ENCODE assay signal across 28 cellular contexts in genomic region chr1:226287587-226287986, GRCh38.
"Had no signal": no experiment of that assay in that cellular context is flagged by ENCODE, and none has a peak within 500 bp of the region (broad histone marks: within the 10 kb centered on the region; RNA-seq: fewer than 3 reads in every experiment).

No MANE protein-coding gene starts in this region.

- ATAC-seq: body of pancreas, gastrocnemius medialis, natural killer cell, upper lobe of right lung had no signal

- H3K4me1 ChIP-seq: body of pancreas, colonic mucosa, esophagus squamous epithelium, gastrocnemius medialis, left ventricle myocardium inferior, neural progenitor cell, parathyroid adenoma, right atrium auricular region, spleen, suprapubic skin, tibial artery, upper lobe of right lung had no signal

- FAIRE-seq: endometrium had no signal

- H3K9me3 ChIP-seq: body of pancreas, colonic mucosa, esophagus squamous epithelium, gastrocnemius medialis, left ventricle myocardium inferior, right atrium auricular region, spleen, suprapubic skin, tibial artery, upper lobe of right lung had no signal

- DNase-seq: activated CD4-positive, alpha-beta memory T cell treated with anti-CD3 and anti-CD28 coated beads, Interleukin-2, amount 10 ng/mL, durations not matched to agents 7 days and 5 days; activated CD4-positive, alpha-beta T cell treated with anti-CD3 and anti-CD28 coated beads, Interleukin-2, amount 10 ng/mL, durations not matched to agents 7 days and 5 days; activated CD4-positive, CD25-positive, alpha-beta regulatory T cell treated with anti-CD3 and anti-CD28 coated beads, Interleukin-2, amount 50 U/mL, for 72 hours; activated naive CD4-positive, alpha-beta T cell treated with Interleukin-2 at 50 U/mL for 16 hours; activated T-cell treated with anti-CD3 and anti-CD28 coated beads, Interleukin-2, amount 50 U/mL, for 48 hours; body of pancreas; colonic mucosa; effector CD8-positive, alpha-beta T cell; esophagus squamous epithelium; gastrocnemius medialis; glutamatergic neuron; islet precursor cell; left ventricle myocardium inferior; mesendoderm; natural killer cell; occipital lobe; spleen; stimulated activated naive CD4-positive, alpha-beta T cell; T1000; tibial artery; upper lobe of right lung had no signal

- H3K27ac ChIP-seq: body of pancreas, colonic mucosa, epithelial cell of prostate, esophagus squamous epithelium, gastrocnemius medialis, left ventricle myocardium inferior, neural progenitor cell, parathyroid adenoma, right atrium auricular region, spleen, suprapubic skin, tibial artery, upper lobe of right lung had no signal

- H3K27me3 ChIP-seq: body of pancreas, colonic mucosa, esophagus squamous epithelium, gastrocnemius medialis, neural progenitor cell, right atrium auricular region, spleen, suprapubic skin, tibial artery, upper lobe of right lung had no signal

- H3K4me3 ChIP-seq: body of pancreas, colonic mucosa, esophagus squamous epithelium, gastrocnemius medialis, left ventricle myocardium inferior, lung, neural progenitor cell, right atrium auricular region, spleen, suprapubic skin, tibial artery, upper lobe of right lung had no signal

- H3K36me3 ChIP-seq: colonic mucosa, right atrium auricular region, upper lobe of right lung had no signal
